Comparison of ENCODE assay signal across 15 cellular contexts in the genomic region with DNA sequence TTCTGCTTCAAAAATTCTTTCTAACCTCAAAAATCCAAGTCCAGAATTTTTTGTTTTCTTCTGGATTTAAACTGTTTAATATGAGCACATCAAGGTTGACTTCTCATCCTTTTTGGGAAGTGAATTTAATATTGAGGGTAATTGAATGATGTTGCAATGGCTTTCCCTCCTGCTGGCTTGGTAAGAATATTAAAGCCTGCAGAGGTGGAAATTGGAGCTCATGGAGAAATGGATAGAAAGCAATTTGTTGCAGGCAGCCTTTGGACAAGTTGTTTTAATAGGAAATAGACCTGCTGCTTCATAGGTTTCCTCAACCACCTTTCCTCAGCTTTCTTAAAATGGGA.
DNase-seq lines count a peak whose midpoint lies in the region; ATAC-seq and TF ChIP-seq lines count a peak whose summit lies in the region.
"Had no signal": no experiment of that assay in that cellular context is flagged by ENCODE, and none has a peak within 500 bp of the region (broad histone marks: within the 10 kb centered on the region; RNA-seq: fewer than 3 reads in every experiment).

No MANE protein-coding gene starts in this region.

- H3K4me3 ChIP-seq in heart right ventricle = no peak overlapping the region
- H3K4me3 ChIP-seq in parathyroid adenoma (ENCODE audit: low read depth, low read length) = no peak overlapping the region
- H3K4me3 ChIP-seq: upper lobe of right lung had no signal

- H3K4me1 Mint-ChIP-seq in endothelial cell (ENCODE audit: unreplicated experiment) = peaks cover 31% of the 10 kb centered on the region
- H3K4me1 Mint-ChIP-seq in activated CD8-positive, alpha-beta memory T cell treated with anti-CD3 and anti-CD28 coated beads, Interleukin-2, amount 10 ng/mL, durations not matched to agents 7 days and 5 days = peaks cover 20% of the 10 kb centered on the region

- H3K27me3 ChIP-seq in heart right ventricle = peaks cover 0 to 72% (median 0%) of the 10 kb centered on the region in 7 donors
- no peaks in the 10 kb centered on the region for H3K27me3 ChIP-seq in parathyroid adenoma (ENCODE audit: control insufficient read depth, insufficient read depth, low read length)
- H3K27me3 ChIP-seq: upper lobe of right lung had no signal

- H3K4me1 ChIP-seq in heart right ventricle = peaks cover 21 to 74% (median 58%) of the 10 kb centered on the region in 9 donors
- peaks cover 36% of the 10 kb centered on the region for H3K4me1 ChIP-seq in parathyroid adenoma

- no peaks in the 10 kb centered on the region for H3K9me3 Mint-ChIP-seq in endothelial cell (ENCODE audit: unreplicated experiment)
- no peaks in the 10 kb centered on the region for H3K9me3 Mint-ChIP-seq in activated CD8-positive, alpha-beta memory T cell treated with anti-CD3 and anti-CD28 coated beads, Interleukin-2, amount 10 ng/mL, durations not matched to agents 7 days and 5 days (ENCODE audit: low read depth)

- H3K4me2 ChIP-seq in parathyroid adenoma (ENCODE audit: low read length) = no peak overlapping the region

- DNase-seq in heart right ventricle (no peak), cardiac septum (ENCODE audit: low spot score) (no peak), endothelial cell (ENCODE audit: low spot score) (no peak), HUDEP-2 (lab: John Stamatoyannopoulos, UW; ENCODE audit: unreplicated experiment in 76 of 76) (no peak), iPS-NIHi7 (ENCODE audit: extremely low spot score) (no peak)
- DNase-seq in activated CD8-positive, alpha-beta memory T cell treated with anti-CD3 and anti-CD28 coated beads, Interleukin-2, amount 10 ng/mL, durations not matched to agents 7 days and 5 days = no peak
- no peak for DNase-seq in stimulated activated CD4-positive, alpha-beta T cell treated with anti-CD3 and anti-CD28 coated beads, Interleukin-2, amount 100 ng/mL, for 24 hours
- DNase-seq: activated CD8-positive, alpha-beta memory T cell treated with anti-CD3 and anti-CD28 coated beads for 24 hours; activated effector memory CD4-positive, alpha-beta T cell treated with anti-CD3 and anti-CD28 coated beads, Interleukin-2, amount 50 U/mL, for 16 hours; Calu3; effector CD8-positive, alpha-beta T cell; NCI-H1092; upper lobe of right lung had no signal

- peak overlapping the region in 8 of 10 donors; percentile 29 to 96 (median 90) for H3K27ac ChIP-seq in heart right ventricle
- H3K27ac ChIP-seq in parathyroid adenoma = peak overlapping the region; percentile 61
- H3K27ac ChIP-seq: upper lobe of right lung had no signal

- no peaks in the 10 kb centered on the region for H3K79me2 ChIP-seq in parathyroid adenoma

- H3K27me3 Mint-ChIP-seq in endothelial cell (ENCODE audit: unreplicated experiment) = no peaks in the 10 kb centered on the region
- no peaks in the 10 kb centered on the region for H3K27me3 Mint-ChIP-seq in activated CD8-positive, alpha-beta memory T cell treated with anti-CD3 and anti-CD28 coated beads, Interleukin-2, amount 10 ng/mL, durations not matched to agents 7 days and 5 days
- H3K27me3 Mint-ChIP-seq: progenitor cell of endocrine pancreas had no signal

- no peak overlapping the region for H2AFZ ChIP-seq in parathyroid adenoma

- no peak overlapping the region for H3K4me3 Mint-ChIP-seq in endothelial cell (ENCODE audit: unreplicated experiment)
- H3K4me3 Mint-ChIP-seq in activated CD8-positive, alpha-beta memory T cell treated with anti-CD3 and anti-CD28 coated beads, Interleukin-2, amount 10 ng/mL, durations not matched to agents 7 days and 5 days = no peak overlapping the region

- H3K36me3 Mint-ChIP-seq in endothelial cell (ENCODE audit: low read depth, unreplicated experiment) = no peaks in the 10 kb centered on the region
- no peaks in the 10 kb centered on the region for H3K36me3 Mint-ChIP-seq in activated CD8-positive, alpha-beta memory T cell treated with anti-CD3 and anti-CD28 coated beads, Interleukin-2, amount 10 ng/mL, durations not matched to agents 7 days and 5 days

- ATAC-seq in heart right ventricle = no peak
- no peak for ATAC-seq in activated CD8-positive, alpha-beta memory T cell treated with anti-CD3 and anti-CD28 coated beads, Interleukin-2, amount 10 ng/mL, durations not matched to agents 7 days and 5 days
- ATAC-seq: upper lobe of right lung had no signal

- TF ChIP-seq CTCF in heart right ventricle (IDR thresholded peaks at IDR 0.05) (no peak), endothelial cell (IDR thresholded peaks at IDR 0.05; ENCODE audit: unreplicated experiment) (no peak), parathyroid adenoma (IDR thresholded peaks at IDR 0.05) (no peak)

- H3K9ac ChIP-seq in parathyroid adenoma = no peak overlapping the region

- CTCF ChIA-PET in activated CD8-positive, alpha-beta memory T cell treated with anti-CD3 and anti-CD28 coated beads, Interleukin-2, amount 10 ng/mL, durations not matched to agents 7 days and 5 days (lab: Charles Lee) = interaction anchor here (1.0 to 3.9 kb wide), 4 partner anchors 11 to 130 kb away, joined by 3 to 13 read pairs (median 3); no protein-coding TSS in a partner anchor

- H3K9me3 ChIP-seq in heart right ventricle (no peaks in the 10 kb centered on the region), parathyroid adenoma (ENCODE audit: control insufficient read depth, low read length) (no peaks in the 10 kb centered on the region)
- H3K9me3 ChIP-seq: upper lobe of right lung had no signal

- intact Hi-C loops in heart right ventricle (cut with DNase I) = loop anchor here in 2 of 10 donors (5.0 to 10.0 kb wide), 2 partner anchors 37 to 241 kb away; a partner anchor contains a TSS
- intact Hi-C loops in cardiac septum (cut with DNase I) = no loop called here

- peak overlapping the region; percentile 93 for H3K27ac Mint-ChIP-seq in endothelial cell (ENCODE audit: unreplicated experiment)
- H3K27ac Mint-ChIP-seq in activated CD8-positive, alpha-beta memory T cell treated with anti-CD3 and anti-CD28 coated beads, Interleukin-2, amount 10 ng/mL, durations not matched to agents 7 days and 5 days = no peak overlapping the region

- H3K36me3 ChIP-seq in heart right ventricle (peaks cover 0 to 46% (median 13%) of the 10 kb centered on the region in 9 donors), parathyroid adenoma (ENCODE audit: control insufficient read depth, insufficient read depth, low read length) (no peaks in the 10 kb centered on the region)
